9 cellular contexts compared by ENCODE assay signal in the genomic region with DNA sequence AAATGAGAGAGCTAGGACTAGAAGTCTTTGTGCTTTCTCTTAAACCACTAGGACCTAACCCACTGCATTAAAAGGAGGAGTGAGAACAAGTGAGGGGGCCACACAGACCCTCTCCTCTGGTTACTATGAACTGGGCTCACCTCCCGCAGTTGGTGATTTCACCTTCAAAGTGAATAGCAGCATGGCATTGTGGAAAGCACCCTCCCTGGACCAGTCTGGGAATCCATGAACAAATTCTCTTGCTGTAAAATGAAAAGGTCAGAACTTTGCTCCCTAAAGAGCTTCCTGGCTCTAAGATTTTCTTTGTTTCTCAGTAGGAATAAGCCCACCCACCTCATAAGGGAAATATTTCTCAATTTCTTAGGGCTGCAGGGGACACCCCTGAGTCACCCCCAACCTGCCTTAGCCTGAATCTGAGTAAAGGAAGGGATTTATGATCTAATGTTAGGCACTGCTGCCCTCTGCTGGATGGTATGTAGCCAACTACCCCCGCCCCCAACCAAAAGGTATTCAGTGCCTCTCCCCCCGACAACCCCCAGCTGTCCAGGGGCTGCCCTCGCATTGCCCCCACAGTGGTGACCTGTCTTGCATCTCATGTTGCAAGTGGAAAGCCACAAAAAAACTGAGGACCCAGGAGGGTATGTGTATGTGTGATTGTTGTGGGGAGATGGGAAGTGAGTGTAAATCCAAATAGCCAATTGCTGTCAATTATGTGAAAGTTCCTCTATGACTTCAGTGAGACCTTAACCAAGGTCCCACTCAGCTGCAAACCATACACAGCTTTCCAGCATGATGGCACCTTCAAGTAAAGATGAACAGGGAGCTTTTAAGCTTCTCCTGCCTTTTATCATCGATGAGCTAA.
DNase-seq lines count a peak whose midpoint lies in the region; ATAC-seq, FAIRE-seq and TF ChIP-seq lines count a peak whose summit lies in the region.
"Had no signal": no experiment of that assay in that cellular context is flagged by ENCODE, and none has a peak within 500 bp of the region (broad histone marks: within the 10 kb centered on the region; RNA-seq: fewer than 3 reads in every experiment).

No MANE protein-coding gene starts in this region.

- TF ChIP-seq CTCF in fibroblast of lung (conservative IDR thresholded peaks at IDR 0.05 in 1 of 2, IDR thresholded peaks at IDR 0.05 in 1 of 2; ENCODE audit: low read depth in 1 of 2, low read length in 2 of 2) (peak; percentile 53 to 67), neural cell (IDR thresholded peaks at IDR 0.05; ENCODE audit: poor library complexity, severe bottlenecking) (peak; percentile 84)

- no peaks in the 10 kb centered on the region for H4K20me1 ChIP-seq in fibroblast of lung (ENCODE audit: control insufficient read depth, extremely low read depth, insufficient read depth, low read length)
- no peaks in the 10 kb centered on the region for H4K20me1 ChIP-seq in neural cell (ENCODE audit: insufficient read depth)
- H4K20me1 ChIP-seq: BLaER1 had no signal

- no peak overlapping the region for H3K4me2 ChIP-seq in fibroblast of lung (ENCODE audit: extremely low read depth, insufficient read depth, low read length)
- no peak overlapping the region for H3K4me2 ChIP-seq in neural cell (ENCODE audit: low read length)
- H3K4me2 ChIP-seq: BLaER1 had no signal

- TF ChIP-seq EP300 in neural cell (conservative IDR thresholded peaks at IDR 0.05; ENCODE audit: poor library complexity, severe bottlenecking): peak; percentile 11

- no peak for FAIRE-seq in urothelium cell line (lab: Jason Lieb, UNC)

- ATAC-seq in HG03378 (IDR thresholded peaks at IDR 0.05; ENCODE audit: unreplicated experiment): peak; percentile 50

- H3K27me3 ChIP-seq in fibroblast of lung (ENCODE audit: control insufficient read depth, insufficient read depth, low read length) (no peaks in the 10 kb centered on the region), neural cell (ENCODE audit: insufficient read depth, low read depth, low read length) (no peaks in the 10 kb centered on the region)
- H3K27me3 ChIP-seq: BLaER1 had no signal

- H3K27ac ChIP-seq in fibroblast of lung (ENCODE audit: insufficient read depth, low read length) (no peak overlapping the region), neural cell (ENCODE audit: low read length) (peak overlapping the region; percentile 30)
- H3K27ac ChIP-seq: BLaER1 had no signal

- no peaks in the 10 kb centered on the region for H3K9me2 ChIP-seq in neural cell (ENCODE audit: insufficient read depth, low read length)

- H3K9ac ChIP-seq in fibroblast of lung (ENCODE audit: insufficient read depth, low read length) (no peak overlapping the region), neural cell (ENCODE audit: low read length) (no peak overlapping the region)
- H3K9ac ChIP-seq: BLaER1 had no signal

- no peaks in the 10 kb centered on the region for H3K79me2 ChIP-seq in fibroblast of lung (ENCODE audit: control insufficient read depth, insufficient read depth, low read length)
- no peaks in the 10 kb centered on the region for H3K79me2 ChIP-seq in neural cell (replicated peaks; ENCODE audit: insufficient read depth, low read length)

- H3F3A ChIP-seq in neural cell (ENCODE audit: insufficient read depth, low read length, poor library complexity, severe bottlenecking): no peaks in the 10 kb centered on the region

- H3K4me3 ChIP-seq in fibroblast of lung (replicated peaks in 1 of 4; ENCODE audit: control extremely low read depth in 1 of 4, insufficient read depth in 1 of 4, low read depth in 3 of 4, low read length in 4 of 4) (no peak overlapping the region), neural cell (ENCODE audit: low read length) (no peak overlapping the region)
- H3K4me3 ChIP-seq: BLaER1 had no signal

- peak; percentile 92 for TF ChIP-seq RAD21 in neural cell (conservative IDR thresholded peaks at IDR 0.05)

- no peaks in the 10 kb centered on the region for H3K4me1 ChIP-seq in fibroblast of lung (ENCODE audit: control insufficient read depth, extremely low read depth, insufficient read depth, low read length)
- H3K4me1 ChIP-seq: BLaER1 had no signal

- no peaks in the 10 kb centered on the region for H3K36me3 ChIP-seq in fibroblast of lung (ENCODE audit: control insufficient read depth, insufficient read depth, low read length)
- H3K36me3 ChIP-seq in neural cell (ENCODE audit: insufficient read depth, low read length): no peaks in the 10 kb centered on the region
- H3K36me3 ChIP-seq: BLaER1 had no signal

- DNase-seq in NK-92 treated with Interleukin-12 subunit alpha and Interleukin-12 subunit beta, amount 100 ng/mL, for 24 hours (lab: John Stamatoyannopoulos, UW): peak; percentile 16
- DNase-seq in NK-92 (lab: John Stamatoyannopoulos, UW; ENCODE audit: unreplicated experiment): no peak
- peak; percentile 87 for DNase-seq in NCI-H69 (lab: John Stamatoyannopoulos, UW)
- DNase-seq in activated CD8-positive, alpha-beta memory T cell treated with anti-CD3 and anti-CD28 coated beads, Interleukin-2, amount 50 U/mL, for 48 hours: peak; percentile 64
- DNase-seq in fibroblast of lung (ENCODE audit: low read depth in 2 of 2): peak; percentile 50 to 53
- peak; percentile 54 for DNase-seq in urothelium cell line (ENCODE audit: low spot score)

- H3K9me3 ChIP-seq in fibroblast of lung (ENCODE audit: control insufficient read depth, insufficient read depth, low read depth, low read length) (no peaks in the 10 kb centered on the region), neural cell (ENCODE audit: low read length) (no peaks in the 10 kb centered on the region)
- H3K9me3 ChIP-seq: BLaER1 had no signal

- H2AFZ ChIP-seq in fibroblast of lung (ENCODE audit: low read length) (no peak overlapping the region), neural cell (ENCODE audit: low read depth, low read length) (no peak overlapping the region)

TF ChIP-seq in neural cell, 6 proteins besides CTCF, POLR2A, EP300 and RAD21:
- no peak for TF ChIP-seq EZH2 (IDR thresholded peaks at IDR 0.05; ENCODE audit: borderline replicate concordance, insufficient read depth, low read length, poor library complexity, severe bottlenecking)
- peak; percentile 15 for TF ChIP-seq MXI1 (conservative IDR thresholded peaks at IDR 0.05; ENCODE audit: poor library complexity, severe bottlenecking)
- TF ChIP-seq SMC3 (conservative IDR thresholded peaks at IDR 0.05; ENCODE audit: poor library complexity): peak; percentile 93
TF ChIP-seq in neural cell: peak in this region for 2.
